1 cellular context compared by ENCODE assay signal in genomic region chr19:54159352-54160181, GRCh38.
TF ChIP-seq lines count a peak whose summit lies in the region.

Gene LENG1 (minus strand): TSS chr19:54159721. CDS start chr19:54159695, 26 bp downstream.

TF ChIP-seq in HepG2, 621 proteins besides CTCF, POLR2A, EP300 and RAD21 (continued from another document and continues in another):
- TF ChIP-seq ZBED4 (CRISPR knock-in tag; IDR thresholded peaks at IDR 0.05; ENCODE audit: borderline replicate concordance) (no peak), ZNF850 (CRISPR knock-in tag; conservative IDR thresholded peaks at IDR 0.05) (no peak), ZNF263 (CRISPR knock-in tag; IDR thresholded peaks at IDR 0.05) (no peak; the same call in 1 of the 2 replicates), ZNF644 (CRISPR knock-in tag; IDR thresholded peaks at IDR 0.05; ENCODE audit: low read depth) (no peak), ZNF136 (CRISPR knock-in tag; IDR thresholded peaks at IDR 0.05; ENCODE audit: low read depth) (no peak), PAX8 (CRISPR knock-in tag; IDR thresholded peaks at IDR 0.05; ENCODE audit: borderline replicate concordance) (0 out of 2 replicates have a peak, but pooled peaks have one; percentile 26), AHDC1 (CRISPR knock-in tag; IDR thresholded peaks at IDR 0.05; ENCODE audit: borderline replicate concordance) (no peak), RXRA (CRISPR knock-in tag; IDR thresholded peaks at IDR 0.05) (no peak), ZNF775 (CRISPR knock-in tag; IDR thresholded peaks at IDR 0.05; ENCODE audit: borderline replicate concordance) (no peak), ARHGAP35 (CRISPR knock-in tag; IDR thresholded peaks at IDR 0.05; ENCODE audit: borderline replicate concordance) (peak; percentile 42; the same call in 1 of the 2 replicates), PCBP2 (optimal IDR thresholded peaks at IDR 0.05; ENCODE audit: low read depth, low read length, poor library complexity, severe bottlenecking) (no peak), EEA1 (CRISPR knock-in tag; IDR thresholded peaks at IDR 0.05; ENCODE audit: borderline replicate concordance) (no peak), ZNF616 (CRISPR knock-in tag; IDR thresholded peaks at IDR 0.05; ENCODE audit: low read depth) (0 out of 2 replicates have a peak, but pooled peaks have one; percentile 64), GPBP1L1 (CRISPR knock-in tag; IDR thresholded peaks at IDR 0.05) (no peak), CEBPG (CRISPR knock-in tag; IDR thresholded peaks at IDR 0.05) (no peak; the same call in 1 of the 2 replicates), ZNF773 (CRISPR knock-in tag; IDR thresholded peaks at IDR 0.05; ENCODE audit: borderline replicate concordance) (no peak), U2AF2 (IDR thresholded peaks at IDR 0.05; ENCODE audit: low read depth, low read length) (peak; percentile 98), ZNF256 (CRISPR knock-in tag; conservative IDR thresholded peaks at IDR 0.05) (no peak), IKZF4 (CRISPR knock-in tag; IDR thresholded peaks at IDR 0.05; ENCODE audit: borderline replicate concordance, low read depth, not compliant biosample characterization) (no peak), HNRNPLL (IDR thresholded peaks at IDR 0.05; ENCODE audit: low read depth, low read length, poor library complexity, severe bottlenecking) (peak; percentile 67), SATB2 (CRISPR knock-in tag; IDR thresholded peaks at IDR 0.05) (no peak), ZNF567 (CRISPR knock-in tag; IDR thresholded peaks at IDR 0.05; ENCODE audit: borderline replicate concordance) (peak; percentile 72; the same call in 1 of the 2 replicates), MTF1 (CRISPR knock-in tag; IDR thresholded peaks at IDR 0.05) (no peak), CAMTA2 (CRISPR knock-in tag; IDR thresholded peaks at IDR 0.05; ENCODE audit: borderline replicate concordance) (peak; percentile 29; the same call in 1 of the 2 replicates), RFXANK (CRISPR knock-in tag; IDR thresholded peaks at IDR 0.05) (peak; percentile 84; the same call in 1 of the 2 replicates), CEBPB (IDR thresholded peaks at IDR 0.05; ENCODE audit: borderline replicate concordance, low read depth, low read length) (peak; percentile 22; the same call in 1 of the 2 replicates), ZNF451 (CRISPR knock-in tag; IDR thresholded peaks at IDR 0.05) (0 out of 2 replicates have a peak, but pooled peaks have one; percentile 30), ONECUT2 (CRISPR knock-in tag; IDR thresholded peaks at IDR 0.05) (no peak), ZNF407 (CRISPR knock-in tag; IDR thresholded peaks at IDR 0.05; ENCODE audit: not compliant biosample characterization) (no peak), HNRNPK (IDR thresholded peaks at IDR 0.05; ENCODE audit: low read depth, low read length, poor library complexity, severe bottlenecking) (no peak), SIN3A (IDR thresholded peaks at IDR 0.05; ENCODE audit: borderline replicate concordance, low read depth, low read length) (peak; percentile 98), DMAP1 (CRISPR knock-in tag; IDR thresholded peaks at IDR 0.05) (peak; percentile 83; the same call in 1 of the 2 replicates), JDP2 (CRISPR knock-in tag; IDR thresholded peaks at IDR 0.05; ENCODE audit: borderline replicate concordance) (no peak)
- TF ChIP-seq, protein P1, sequence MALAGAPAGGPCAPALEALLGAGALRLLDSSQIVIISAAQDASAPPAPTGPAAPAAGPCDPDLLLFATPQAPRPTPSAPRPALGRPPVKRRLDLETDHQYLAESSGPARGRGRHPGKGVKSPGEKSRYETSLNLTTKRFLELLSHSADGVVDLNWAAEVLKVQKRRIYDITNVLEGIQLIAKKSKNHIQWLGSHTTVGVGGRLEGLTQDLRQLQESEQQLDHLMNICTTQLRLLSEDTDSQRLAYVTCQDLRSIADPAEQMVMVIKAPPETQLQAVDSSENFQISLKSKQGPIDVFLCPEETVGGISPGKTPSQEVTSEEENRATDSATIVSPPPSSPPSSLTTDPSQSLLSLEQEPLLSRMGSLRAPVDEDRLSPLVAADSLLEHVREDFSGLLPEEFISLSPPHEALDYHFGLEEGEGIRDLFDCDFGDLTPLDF (CRISPR knock-in tag; IDR thresholded peaks at IDR 0.05): no peak; the same call in 1 of the 2 replicates
- TF ChIP-seq, protein P2, sequence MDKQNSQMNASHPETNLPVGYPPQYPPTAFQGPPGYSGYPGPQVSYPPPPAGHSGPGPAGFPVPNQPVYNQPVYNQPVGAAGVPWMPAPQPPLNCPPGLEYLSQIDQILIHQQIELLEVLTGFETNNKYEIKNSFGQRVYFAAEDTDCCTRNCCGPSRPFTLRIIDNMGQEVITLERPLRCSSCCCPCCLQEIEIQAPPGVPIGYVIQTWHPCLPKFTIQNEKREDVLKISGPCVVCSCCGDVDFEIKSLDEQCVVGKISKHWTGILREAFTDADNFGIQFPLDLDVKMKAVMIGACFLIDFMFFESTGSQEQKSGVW (CRISPR knock-in tag; IDR thresholded peaks at IDR 0.05; ENCODE audit: borderline replicate concordance): no peak
- TF ChIP-seq, protein P3, sequence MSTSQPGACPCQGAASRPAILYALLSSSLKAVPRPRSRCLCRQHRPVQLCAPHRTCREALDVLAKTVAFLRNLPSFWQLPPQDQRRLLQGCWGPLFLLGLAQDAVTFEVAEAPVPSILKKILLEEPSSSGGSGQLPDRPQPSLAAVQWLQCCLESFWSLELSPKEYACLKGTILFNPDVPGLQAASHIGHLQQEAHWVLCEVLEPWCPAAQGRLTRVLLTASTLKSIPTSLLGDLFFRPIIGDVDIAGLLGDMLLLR (CRISPR knock-in tag; IDR thresholded peaks at IDR 0.05): peak; percentile 68
